8 cellular contexts compared by ENCODE assay signal in the genomic region with DNA sequence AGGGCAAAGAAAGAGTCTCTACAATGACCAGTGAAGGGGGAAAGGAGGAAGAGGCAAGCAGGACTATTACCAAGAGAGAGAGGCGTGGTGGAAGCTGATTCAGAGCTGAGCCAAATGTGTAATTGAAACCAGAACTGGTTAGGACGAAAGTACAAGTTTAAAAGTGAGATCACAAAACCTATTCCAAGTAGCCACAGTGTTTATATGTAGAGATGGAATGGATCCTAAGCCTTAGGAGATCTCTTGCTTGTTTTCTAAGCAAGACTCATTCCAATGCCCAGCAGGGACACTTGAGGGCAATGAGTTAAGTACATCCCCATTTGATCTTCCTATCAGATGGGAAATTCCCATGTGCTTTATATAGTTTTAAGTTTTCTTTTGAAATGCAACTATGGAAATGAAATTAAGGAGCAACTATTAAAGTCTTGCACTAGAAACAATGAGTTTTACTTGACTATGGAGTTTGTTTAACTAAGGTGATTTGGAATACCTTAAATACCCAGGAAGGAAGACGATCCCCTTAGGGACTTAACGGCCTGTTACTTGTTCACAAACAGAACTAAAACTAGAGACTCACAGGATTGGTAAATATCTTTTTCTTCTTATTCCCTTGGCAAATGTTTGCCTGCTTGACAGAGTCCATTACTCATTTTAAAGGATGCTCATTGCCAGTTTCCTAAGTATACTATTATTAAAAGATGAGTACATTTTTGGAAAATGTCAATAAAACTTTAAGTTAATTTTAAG. TPM values are rescaled to one million over a fixed set of nuclear protein-coding genes. Genes with fewer than 3 reads are reported as not detected.
DNase-seq lines count a peak whose midpoint lies in the region; ATAC-seq and TF ChIP-seq lines count a peak whose summit lies in the region.

No MANE protein-coding gene starts in this region.

- DNase-seq in GM13977 (ENCODE audit: low spot score) (peak; percentile 62), HPDE6-E6E7 (ENCODE audit: extremely low spot score) (peak; percentile 33), globus pallidus (ENCODE audit: low spot score) (peak; percentile 15), cerebellum (ENCODE audit: low spot score) (no peak), NCI-H345 (lab: John Stamatoyannopoulos, UW) (no peak)
- no peak for DNase-seq in activated CD8-positive, alpha-beta memory T cell treated with anti-CD3 and anti-CD28 coated beads for 24 hours
- no peak for DNase-seq in activated CD8-positive, alpha-beta memory T cell treated with anti-CD3 and anti-CD28 coated beads, Interleukin-2, amount 50 U/mL, for 4 hours

- ATAC-seq in GM21576 (IDR thresholded peaks at IDR 0.05; ENCODE audit: unreplicated experiment): peak; percentile 96

- TF ChIP-seq CTCF in GM13977 (IDR thresholded peaks at IDR 0.05; ENCODE audit: extremely low read depth, insufficient read depth, missing control alignments): no peak

- in situ Hi-C loops in GM13977 (cut with MboI; ENCODE audit: low pct_unique_long_range_greater_than_20kb, low sequenced_read_pairs, unreplicated experiment): no loop called here

RNA-seq across cellular contexts. Expression of gene SNX2, which starts 51.1 kb away (rescaled TPM):
- total RNA-seq in cerebellum: 74.2 TPM

Comparison
In these comparisons a context has a peak if more than half of its experiments do, and no peak if none do; other contexts are left out.
1. DNase-seq: peak in GM13977 (single experiment), HPDE6-E6E7 (single experiment) and globus pallidus (single experiment); none in cerebellum (single experiment), activated CD8-positive, alpha-beta memory T cell treated with anti-CD3 and anti-CD28 coated beads for 24 hours (single experiment), activated CD8-positive, alpha-beta memory T cell treated with anti-CD3 and anti-CD28 coated beads, Interleukin-2, amount 50 U/mL, for 4 hours (single experiment) and NCI-H345 (single experiment).